14 cellular contexts compared by ENCODE assay signal in the genomic region with DNA sequence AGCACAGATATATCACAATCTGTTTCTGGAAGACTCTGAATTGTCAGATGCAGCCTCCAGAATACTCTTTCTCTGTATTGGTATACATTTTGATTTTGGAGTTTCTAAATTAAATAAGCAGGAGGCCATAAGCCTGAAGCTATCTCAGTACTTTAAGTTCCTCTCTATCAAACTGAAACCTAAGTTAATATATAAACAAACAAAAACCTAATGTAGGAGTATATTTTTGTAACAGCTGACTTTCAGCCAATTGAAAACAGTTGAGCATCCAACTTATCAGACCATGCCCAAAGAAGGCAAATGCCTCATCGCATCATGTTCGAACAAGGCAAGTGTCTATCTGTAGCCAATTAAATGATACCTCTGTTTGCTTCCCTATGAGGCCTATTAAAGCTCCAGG.
A peak's percentile ranks its signal among the peaks of the same experiment; 100 is the strongest.
DNase-seq lines count a peak whose midpoint lies in the region; ATAC-seq and TF ChIP-seq lines count a peak whose summit lies in the region.
"Had no signal": no experiment of that assay in that cellular context is flagged by ENCODE, and none has a peak within 500 bp of the region (broad histone marks: within the 10 kb centered on the region; RNA-seq: fewer than 3 reads in every experiment).

No MANE protein-coding gene starts in this region.

- H3K9me2 ChIP-seq in OCI-LY1 (ENCODE audit: low read depth, low read length), result no peaks in the 10 kb centered on the region

- no peak overlapping the region for H3K4me3 Mint-ChIP-seq in neural progenitor cell
- H3K4me3 Mint-ChIP-seq: CD4-positive, CD25-positive, alpha-beta regulatory T cell; IgD-negative memory B cell had no signal

- H3K27me3 Mint-ChIP-seq in neural progenitor cell (ENCODE audit: insufficient read depth, low read depth), result no peaks in the 10 kb centered on the region
- H3K27me3 Mint-ChIP-seq: CD4-positive, CD25-positive, alpha-beta regulatory T cell; IgD-negative memory B cell had no signal

- H4K20me1 ChIP-seq in OCI-LY1 (ENCODE audit: insufficient read depth, low read length) (no peaks in the 10 kb centered on the region), neural progenitor cell (ENCODE audit: low read depth) (no peaks in the 10 kb centered on the region)
- H4K20me1 ChIP-seq: BLaER1 treated with 17β-estradiol and CSF1 and Interleukin-3, amounts not matched to agents 10 nM and 100 nM had no signal

- no peaks in the 10 kb centered on the region for H3K4me1 ChIP-seq in OCI-LY1 (ENCODE audit: insufficient read depth, low read length, severe bottlenecking)
- H3K4me1 ChIP-seq in neural progenitor cell, result no peaks in the 10 kb centered on the region
- H3K4me1 ChIP-seq: BLaER1 treated with 17β-estradiol and CSF1 and Interleukin-3, amounts not matched to agents 10 nM and 100 nM had no signal

- H3K9ac ChIP-seq in OCI-LY1 (ENCODE audit: low read length) (no peak overlapping the region), neural progenitor cell (no peak overlapping the region)
- H3K9ac ChIP-seq: BLaER1 treated with 17β-estradiol and CSF1 and Interleukin-3, amounts not matched to agents 10 nM and 100 nM had no signal

- H2AFZ ChIP-seq in OCI-LY1 (ENCODE audit: low read length) (peak overlapping the region; percentile 10; the same call in 1 of the 2 replicates), neural progenitor cell (replicated peaks) (peak overlapping the region; percentile 2)

- no peak for DNase-seq in neural progenitor cell (ENCODE audit: low spot score)
- DNase-seq in foreskin fibroblast, result no peak
- no peak for DNase-seq in islet precursor cell
- no peak for DNase-seq in globus pallidus (ENCODE audit: low spot score)
- DNase-seq: ACHN; CD4-positive, CD25-positive, alpha-beta regulatory T cell; DMS53; GF-D8; KG1 had no signal

- no peaks in the 10 kb centered on the region for H3K9me3 Mint-ChIP-seq in neural progenitor cell
- H3K9me3 Mint-ChIP-seq: IgD-negative memory B cell had no signal

- H3F3A ChIP-seq in OCI-LY1 (ENCODE audit: insufficient read depth, low read length) (no peaks in the 10 kb centered on the region), neural progenitor cell (ENCODE audit: low read depth) (no peaks in the 10 kb centered on the region)

- no peak overlapping the region for H3K27ac Mint-ChIP-seq in neural progenitor cell
- H3K27ac Mint-ChIP-seq: CD4-positive, CD25-positive, alpha-beta regulatory T cell; IgD-negative memory B cell had no signal

- no peak overlapping the region for H3K27ac ChIP-seq in OCI-LY1 (ENCODE audit: low read depth, low read length, poor library complexity, severe bottlenecking)
- no peak overlapping the region for H3K27ac ChIP-seq in neural progenitor cell
- H3K27ac ChIP-seq: BLaER1 treated with 17β-estradiol and CSF1 and Interleukin-3, amounts not matched to agents 10 nM and 100 nM had no signal

- TF ChIP-seq CTCF in OCI-LY1 (IDR thresholded peaks at IDR 0.05; ENCODE audit: low read length) (no peak), neural progenitor cell (IDR thresholded peaks at IDR 0.05) (no peak), foreskin fibroblast (IDR thresholded peaks at IDR 0.05; ENCODE audit: low read depth, low read length) (no peak)

- H3K36me3 ChIP-seq in OCI-LY1 (ENCODE audit: insufficient read depth, low read length) (no peaks in the 10 kb centered on the region), neural progenitor cell (no peaks in the 10 kb centered on the region)
- H3K36me3 ChIP-seq: BLaER1 treated with 17β-estradiol and CSF1 and Interleukin-3, amounts not matched to agents 10 nM and 100 nM had no signal

- ATAC-seq in GM18511 (IDR thresholded peaks at IDR 0.05; ENCODE audit: unreplicated experiment) (peak; percentile 55), GM18870 (IDR thresholded peaks at IDR 0.05; ENCODE audit: unreplicated experiment) (peak; percentile 59)

- no peaks in the 10 kb centered on the region for H3K36me3 Mint-ChIP-seq in neural progenitor cell
- H3K36me3 Mint-ChIP-seq: CD4-positive, CD25-positive, alpha-beta regulatory T cell; IgD-negative memory B cell had no signal

- no peaks in the 10 kb centered on the region for H3K79me2 ChIP-seq in OCI-LY1 (ENCODE audit: insufficient read depth, low read length)
- H3K79me2 ChIP-seq in neural progenitor cell (ENCODE audit: low read depth), result no peaks in the 10 kb centered on the region

- H3K4me3 ChIP-seq in OCI-LY1 (ENCODE audit: low read depth, low read length, poor library complexity, severe bottlenecking), result no peak overlapping the region
- H3K4me3 ChIP-seq in neural progenitor cell, result no peak overlapping the region
- no peak overlapping the region for H3K4me3 ChIP-seq in foreskin fibroblast (ENCODE audit: low read depth in 1 of 2, low read length in 2 of 2)
- H3K4me3 ChIP-seq: BLaER1 treated with 17β-estradiol and CSF1 and Interleukin-3, amounts not matched to agents 10 nM and 100 nM had no signal

- H3K9me3 ChIP-seq in OCI-LY1 (ENCODE audit: low read length) (no peaks in the 10 kb centered on the region), neural progenitor cell (ENCODE audit: low read depth) (no peaks in the 10 kb centered on the region)
- H3K9me3 ChIP-seq: BLaER1 treated with 17β-estradiol and CSF1 and Interleukin-3, amounts not matched to agents 10 nM and 100 nM had no signal

- H3K4me1 Mint-ChIP-seq in neural progenitor cell, result no peaks in the 10 kb centered on the region
- H3K4me1 Mint-ChIP-seq: CD4-positive, CD25-positive, alpha-beta regulatory T cell; IgD-negative memory B cell had no signal

- H3K27me3 ChIP-seq in OCI-LY1 (ENCODE audit: insufficient read depth, low read length), result no peaks in the 10 kb centered on the region
- H3K27me3 ChIP-seq in neural progenitor cell, result no peaks in the 10 kb centered on the region
- H3K27me3 ChIP-seq: BLaER1 treated with 17β-estradiol and CSF1 and Interleukin-3, amounts not matched to agents 10 nM and 100 nM had no signal

- H3K4me2 ChIP-seq in OCI-LY1 (ENCODE audit: low read length) (no peak overlapping the region), neural progenitor cell (no peak overlapping the region)
- H3K4me2 ChIP-seq: BLaER1 treated with 17β-estradiol and CSF1 and Interleukin-3, amounts not matched to agents 10 nM and 100 nM had no signal
